ENCODE assay signal across 17 cellular contexts in genomic region chr19:32018014-32018413, GRCh38.
DNase-seq lines count a peak whose midpoint lies in the region; ATAC-seq and TF ChIP-seq lines count a peak whose summit lies in the region.
"Had no signal": no experiment of that assay in that cellular context is flagged by ENCODE, and none has a peak within 500 bp of the region (broad histone marks: within the 10 kb centered on the region; RNA-seq: fewer than 3 reads in every experiment).

No MANE protein-coding gene starts in this region.

- no peaks in the 10 kb centered on the region for H3K36me3 ChIP-seq in SJCRH30
- no peaks in the 10 kb centered on the region for H3K36me3 ChIP-seq in spleen
- H3K36me3 ChIP-seq: esophagus squamous epithelium, pancreas had no signal

- H3K4me3 Mint-ChIP-seq in activated naive CD8-positive, alpha-beta T cell treated with anti-CD3 and anti-CD28 coated beads for 36 hours, result no peak overlapping the region
- no peak overlapping the region for H3K4me3 Mint-ChIP-seq in immature natural killer cell
- H3K4me3 Mint-ChIP-seq: central memory CD8-positive, alpha-beta T cell had no signal

- H3K27me3 Mint-ChIP-seq in activated naive CD8-positive, alpha-beta T cell treated with anti-CD3 and anti-CD28 coated beads for 36 hours, result no peaks in the 10 kb centered on the region
- H3K27me3 Mint-ChIP-seq in immature natural killer cell (ENCODE audit: low read depth in 3 of 3), result peaks cover 0 to 5% (median 2%) of the 10 kb centered on the region in 3 donors
- H3K27me3 Mint-ChIP-seq: central memory CD8-positive, alpha-beta T cell had no signal

- no peaks in the 10 kb centered on the region for H3K9me3 ChIP-seq in SJCRH30 (replicated peaks)
- H3K9me3 ChIP-seq in spleen, result peaks cover 0 to 25% (median 4%) of the 10 kb centered on the region in 8 donors
- H3K9me3 ChIP-seq: esophagus squamous epithelium, pancreas had no signal

- H3K4me3 ChIP-seq in SJCRH30 (no peak overlapping the region), fibroblast of villous mesenchyme (ENCODE audit: low read depth, low read length) (no peak overlapping the region), skeletal muscle cell (ENCODE audit: low read depth, low read length) (no peak overlapping the region), spleen (no peak overlapping the region)
- H3K4me3 ChIP-seq: esophagus squamous epithelium, pancreas had no signal

- 10 to 29% (median 12%) methylated on average over 5 to 6 of the region's 6 CpGs for WGBS in spleen, 5 donors

- TF ChIP-seq CTCF in fibroblast of villous mesenchyme (IDR thresholded peaks at IDR 0.05; ENCODE audit: insufficient read depth, low read depth, low read length) (no peak), spleen (IDR thresholded peaks at IDR 0.05 in 8 of 11, conservative IDR thresholded peaks at IDR 0.05 in 3 of 11) (no peak)

- H3K4me1 ChIP-seq in SJCRH30, result peaks cover 13% of the 10 kb centered on the region
- no peaks in the 10 kb centered on the region for H3K4me1 ChIP-seq in spleen
- H3K4me1 ChIP-seq: esophagus squamous epithelium, pancreas had no signal

- H3K4me1 Mint-ChIP-seq in activated naive CD8-positive, alpha-beta T cell treated with anti-CD3 and anti-CD28 coated beads for 36 hours, result no peaks in the 10 kb centered on the region
- no peaks in the 10 kb centered on the region for H3K4me1 Mint-ChIP-seq in immature natural killer cell
- H3K4me1 Mint-ChIP-seq: central memory CD8-positive, alpha-beta T cell had no signal

- H3K27ac ChIP-seq in SJCRH30 (no peak overlapping the region), spleen (peak overlapping the region in 3 of 8 donors; percentile 6 to 42 (median 9))
- H3K27ac ChIP-seq: C4-2B, pancreas had no signal

- DNase-seq in Daoy (ENCODE audit: low read depth), result peak; percentile 97
- DNase-seq in SJCRH30, result peak; percentile 36 to 49
- peak; percentile 2 for DNase-seq in fibroblast of villous mesenchyme (ENCODE audit: low read depth)
- peak; percentile 8 for DNase-seq in skeletal muscle cell (ENCODE audit: low read depth)
- DNase-seq in activated naive CD8-positive, alpha-beta T cell treated with anti-CD3 and anti-CD28 coated beads for 36 hours, result no peak
- no peak for DNase-seq in immature natural killer cell
- no peak for DNase-seq in spleen
- DNase-seq: activated naive CD4-positive, alpha-beta T cell treated with Interleukin-2 at 50 U/mL for 16 hours; esophagus squamous epithelium; H7; mesendoderm; NCI-H2081 treated with DMSO at 0.1 percent for 48 hours; pancreas; SHP77 treated with DMSO at 0.1 percent for 48 hours had no signal

- ATAC-seq in GM19351 (IDR thresholded peaks at IDR 0.05; ENCODE audit: unreplicated experiment), result no peak
- ATAC-seq: pancreas had no signal

- H3K27me3 ChIP-seq in SJCRH30, result no peaks in the 10 kb centered on the region
- no peaks in the 10 kb centered on the region for H3K27me3 ChIP-seq in spleen (replicated peaks in 1 of 7)
- H3K27me3 ChIP-seq: esophagus squamous epithelium had no signal

- TF ChIP-seq POLR2A in spleen (IDR thresholded peaks at IDR 0.05), result no peak

- H3K9me3 Mint-ChIP-seq in activated naive CD8-positive, alpha-beta T cell treated with anti-CD3 and anti-CD28 coated beads for 36 hours, result no peaks in the 10 kb centered on the region
- no peaks in the 10 kb centered on the region for H3K9me3 Mint-ChIP-seq in immature natural killer cell

- no peak overlapping the region for H3K27ac Mint-ChIP-seq in activated naive CD8-positive, alpha-beta T cell treated with anti-CD3 and anti-CD28 coated beads for 36 hours
- no peak overlapping the region for H3K27ac Mint-ChIP-seq in immature natural killer cell

- intact Hi-C loops in spleen (cut with DNase I; ENCODE audit: low total_unique reads), result no loop called here

- H3K36me3 Mint-ChIP-seq in activated naive CD8-positive, alpha-beta T cell treated with anti-CD3 and anti-CD28 coated beads for 36 hours, result no peaks in the 10 kb centered on the region
- H3K36me3 Mint-ChIP-seq in immature natural killer cell, result no peaks in the 10 kb centered on the region

Comparison
In these comparisons a context has a peak if more than half of its experiments do, and no peak if none do; other contexts are left out.
1. DNase-seq: peak in Daoy (single experiment), SJCRH30 (2 of 2), fibroblast of villous mesenchyme (single experiment) and skeletal muscle cell (single experiment); none in activated naive CD8-positive, alpha-beta T cell treated with anti-CD3 and anti-CD28 coated beads for 36 hours (single experiment), immature natural killer cell (0 of 3) and spleen (single experiment).